16 cellular contexts compared by ENCODE assay signal in genomic region chr6:40336296-40336695, GRCh38.
DNase-seq lines count a peak whose midpoint lies in the region; ATAC-seq and TF ChIP-seq lines count a peak whose summit lies in the region.
"Had no signal": no experiment of that assay in that cellular context is flagged by ENCODE, and none has a peak within 500 bp of the region (broad histone marks: within the 10 kb centered on the region; RNA-seq: fewer than 3 reads in every experiment).

No MANE protein-coding gene starts in this region.

- peaks cover 62% of the 10 kb centered on the region for H3K4me1 Mint-ChIP-seq in brain
- H3K4me1 Mint-ChIP-seq: B cell; CD4-positive, CD25-positive, alpha-beta regulatory T cell had no signal

- H3K27me3 Mint-ChIP-seq in brain, result peaks cover 8% of the 10 kb centered on the region

- H3K9me3 Mint-ChIP-seq in brain, result peaks cover 0 to 3% (median 0%) of the 10 kb centered on the region in 5 experiments
- H3K9me3 Mint-ChIP-seq: CD8-positive, alpha-beta T cell; GM23338; H9 had no signal

- ATAC-seq in GM21619 (IDR thresholded peaks at IDR 0.05; ENCODE audit: unreplicated experiment) (no peak), HG02938 (IDR thresholded peaks at IDR 0.05; ENCODE audit: unreplicated experiment) (no peak)
- ATAC-seq: CD8-positive, alpha-beta T cell; GM23338; HCT116 had no signal

- no peak for TF ChIP-seq CTCF in brain (conservative IDR thresholded peaks at IDR 0.05)

- no peak overlapping the region for H3K4me3 Mint-ChIP-seq in brain
- H3K4me3 Mint-ChIP-seq: B cell; CD4-positive, CD25-positive, alpha-beta regulatory T cell; CD8-positive, alpha-beta T cell; GM23338; H9 had no signal

- H3K27ac Mint-ChIP-seq in brain, result peak overlapping the region in 3 of 5 experiments; percentile 15 to 72 (median 68)
- H3K27ac Mint-ChIP-seq: B cell; CD8-positive, alpha-beta T cell; GM23338; H9 had no signal

- H3K36me3 Mint-ChIP-seq in brain, result no peaks in the 10 kb centered on the region
- H3K36me3 Mint-ChIP-seq: CD4-positive, CD25-positive, alpha-beta regulatory T cell; CD8-positive, alpha-beta T cell had no signal

- DNase-seq in RPMI7951 (ENCODE audit: low read depth), result peak; percentile 24
- DNase-seq in renal cortical epithelial cell (ENCODE audit: low read depth), result peak; percentile 1
- DNase-seq in activated T-cell treated with anti-CD3 and anti-CD28 coated beads, Interleukin-2, amount 50 U/mL, for 1 hour, result no peak
- no peak for DNase-seq in superior temporal gyrus (ENCODE audit: extremely low spot score)
- DNase-seq: Caco-2; CD4-positive, CD25-positive, alpha-beta regulatory T cell; CD8-positive, alpha-beta T cell; DMS153; DND-41; H9 had no signal

Comparison
In these comparisons a context has a peak if more than half of its experiments do, and no peak if none do; other contexts are left out.
1. DNase-seq: peak in RPMI7951 (single experiment) and renal cortical epithelial cell (single experiment); none in activated T-cell treated with anti-CD3 and anti-CD28 coated beads, Interleukin-2, amount 50 U/mL, for 1 hour (single experiment) and superior temporal gyrus (single experiment).